Comparison of ENCODE assay signal across 1 cellular context in the genomic region with DNA sequence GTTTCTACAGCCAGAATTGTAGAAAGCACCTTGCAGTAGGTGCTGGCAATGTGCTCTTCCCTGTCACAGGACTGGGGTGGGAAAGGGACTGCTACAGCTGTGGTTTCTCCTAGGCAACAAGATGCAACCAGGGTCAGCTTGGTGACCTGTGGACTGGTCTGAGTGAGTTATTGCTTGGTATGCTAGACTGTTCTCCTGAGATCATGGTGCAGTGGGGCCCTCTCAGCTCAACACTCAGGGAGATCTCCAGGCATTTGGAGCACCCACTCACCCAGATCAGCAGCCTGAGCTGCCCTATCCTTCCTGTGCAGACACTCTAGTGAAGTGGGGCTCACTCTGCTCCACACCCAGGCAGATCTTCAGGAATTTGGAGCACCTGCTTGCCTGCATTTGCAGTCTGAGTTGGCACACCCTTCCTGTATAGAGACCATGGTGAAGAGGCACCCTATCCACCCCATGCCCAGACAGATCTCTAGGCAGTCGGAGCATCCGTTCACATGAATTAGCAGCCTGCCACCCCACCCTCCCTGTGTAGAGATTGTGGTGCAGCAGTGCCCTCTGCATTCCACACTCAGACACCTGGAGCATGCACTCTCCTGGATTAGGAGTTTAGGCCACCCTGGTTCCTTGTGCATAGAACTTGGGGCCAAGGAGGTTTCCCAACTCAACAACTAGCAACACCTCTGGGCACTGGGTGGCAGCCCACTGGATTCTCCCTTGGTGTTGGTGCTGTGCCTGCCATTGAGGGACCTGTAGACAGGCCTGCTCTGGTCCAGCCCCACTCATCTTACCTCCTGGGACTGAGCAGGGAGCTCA.
TF ChIP-seq lines count a peak whose summit lies in the region.

No MANE protein-coding gene starts in this region.

TF ChIP-seq in HepG2, 621 proteins besides CTCF, POLR2A, EP300 and RAD21:
- TF ChIP-seq, protein P1, sequence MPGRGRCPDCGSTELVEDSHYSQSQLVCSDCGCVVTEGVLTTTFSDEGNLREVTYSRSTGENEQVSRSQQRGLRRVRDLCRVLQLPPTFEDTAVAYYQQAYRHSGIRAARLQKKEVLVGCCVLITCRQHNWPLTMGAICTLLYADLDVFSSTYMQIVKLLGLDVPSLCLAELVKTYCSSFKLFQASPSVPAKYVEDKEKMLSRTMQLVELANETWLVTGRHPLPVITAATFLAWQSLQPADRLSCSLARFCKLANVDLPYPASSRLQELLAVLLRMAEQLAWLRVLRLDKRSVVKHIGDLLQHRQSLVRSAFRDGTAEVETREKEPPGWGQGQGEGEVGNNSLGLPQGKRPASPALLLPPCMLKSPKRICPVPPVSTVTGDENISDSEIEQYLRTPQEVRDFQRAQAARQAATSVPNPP (CRISPR knock-in tag; IDR thresholded peaks at IDR 0.05) = no peak
- no peak for TF ChIP-seq MATR3 (CRISPR knock-in tag; IDR thresholded peaks at IDR 0.05)
- no peak for TF ChIP-seq BRD4 (CRISPR knock-in tag; IDR thresholded peaks at IDR 0.05)
- TF ChIP-seq TCF7 (IDR thresholded peaks at IDR 0.05; ENCODE audit: low read depth) = no peak
- no peak for TF ChIP-seq ZFY (CRISPR knock-in tag; IDR thresholded peaks at IDR 0.05)
- TF ChIP-seq, protein P2, sequence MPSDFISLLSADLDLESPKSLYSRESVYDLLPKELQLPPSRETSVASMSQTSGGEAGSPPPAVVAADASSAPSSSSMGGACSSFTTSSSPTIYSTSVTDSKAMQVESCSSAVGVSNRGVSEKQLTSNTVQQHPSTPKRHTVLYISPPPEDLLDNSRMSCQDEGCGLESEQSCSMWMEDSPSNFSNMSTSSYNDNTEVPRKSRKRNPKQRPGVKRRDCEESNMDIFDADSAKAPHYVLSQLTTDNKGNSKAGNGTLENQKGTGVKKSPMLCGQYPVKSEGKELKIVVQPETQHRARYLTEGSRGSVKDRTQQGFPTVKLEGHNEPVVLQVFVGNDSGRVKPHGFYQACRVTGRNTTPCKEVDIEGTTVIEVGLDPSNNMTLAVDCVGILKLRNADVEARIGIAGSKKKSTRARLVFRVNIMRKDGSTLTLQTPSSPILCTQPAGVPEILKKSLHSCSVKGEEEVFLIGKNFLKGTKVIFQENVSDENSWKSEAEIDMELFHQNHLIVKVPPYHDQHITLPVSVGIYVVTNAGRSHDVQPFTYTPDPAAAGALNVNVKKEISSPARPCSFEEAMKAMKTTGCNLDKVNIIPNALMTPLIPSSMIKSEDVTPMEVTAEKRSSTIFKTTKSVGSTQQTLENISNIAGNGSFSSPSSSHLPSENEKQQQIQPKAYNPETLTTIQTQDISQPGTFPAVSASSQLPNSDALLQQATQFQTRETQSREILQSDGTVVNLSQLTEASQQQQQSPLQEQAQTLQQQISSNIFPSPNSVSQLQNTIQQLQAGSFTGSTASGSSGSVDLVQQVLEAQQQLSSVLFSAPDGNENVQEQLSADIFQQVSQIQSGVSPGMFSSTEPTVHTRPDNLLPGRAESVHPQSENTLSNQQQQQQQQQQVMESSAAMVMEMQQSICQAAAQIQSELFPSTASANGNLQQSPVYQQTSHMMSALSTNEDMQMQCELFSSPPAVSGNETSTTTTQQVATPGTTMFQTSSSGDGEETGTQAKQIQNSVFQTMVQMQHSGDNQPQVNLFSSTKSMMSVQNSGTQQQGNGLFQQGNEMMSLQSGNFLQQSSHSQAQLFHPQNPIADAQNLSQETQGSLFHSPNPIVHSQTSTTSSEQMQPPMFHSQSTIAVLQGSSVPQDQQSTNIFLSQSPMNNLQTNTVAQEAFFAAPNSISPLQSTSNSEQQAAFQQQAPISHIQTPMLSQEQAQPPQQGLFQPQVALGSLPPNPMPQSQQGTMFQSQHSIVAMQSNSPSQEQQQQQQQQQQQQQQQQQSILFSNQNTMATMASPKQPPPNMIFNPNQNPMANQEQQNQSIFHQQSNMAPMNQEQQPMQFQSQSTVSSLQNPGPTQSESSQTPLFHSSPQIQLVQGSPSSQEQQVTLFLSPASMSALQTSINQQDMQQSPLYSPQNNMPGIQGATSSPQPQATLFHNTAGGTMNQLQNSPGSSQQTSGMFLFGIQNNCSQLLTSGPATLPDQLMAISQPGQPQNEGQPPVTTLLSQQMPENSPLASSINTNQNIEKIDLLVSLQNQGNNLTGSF (CRISPR knock-in tag; IDR thresholded peaks at IDR 0.05) = no peak
TF ChIP-seq in HepG2: peak in this region for 0.
